ENCODE assay signal across 29 cellular contexts in the genomic region with DNA sequence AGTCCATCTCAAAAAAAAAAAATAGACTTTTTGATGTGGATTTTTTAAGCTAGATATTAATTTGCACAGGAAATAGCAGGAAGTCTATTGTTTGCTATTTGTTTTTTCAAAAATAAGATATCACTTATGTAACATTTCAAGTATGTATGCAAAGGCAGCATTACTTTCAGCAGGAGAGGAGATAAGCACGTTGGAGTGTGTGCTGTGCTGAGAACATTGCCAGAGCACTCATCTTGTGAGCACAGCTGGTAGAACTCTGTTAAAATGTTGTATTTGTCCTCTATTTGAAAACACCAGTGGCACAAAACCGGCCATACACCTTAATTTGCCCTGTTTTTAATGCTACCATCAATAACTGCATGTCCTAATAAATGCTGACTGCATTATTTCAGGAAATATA.
"Had no signal": no experiment of that assay in that cellular context is flagged by ENCODE, and none has a peak within 500 bp of the region (broad histone marks: within the 10 kb centered on the region; RNA-seq: fewer than 3 reads in every experiment).

No MANE protein-coding gene starts in this region.

- DNase-seq: activated CD4-positive, alpha-beta memory T cell treated with anti-CD3 and anti-CD28 coated beads for 36 hours; activated CD4-positive, alpha-beta T cell treated with anti-CD3 and anti-CD28 coated beads, Interleukin-2, amount 10 ng/mL, durations not matched to agents 24 days and 14 days; activated CD4-positive, CD25-positive, alpha-beta regulatory T cell treated with anti-CD3 and anti-CD28 coated beads, Interleukin-2, amount 50 U/mL, for 72 hours; activated CD8-positive, alpha-beta memory T cell treated with anti-CD3 and anti-CD28 coated beads, Interleukin-2, amount 50 U/mL, for 4 hours; activated effector memory CD4-positive, alpha-beta T cell treated with anti-CD3 and anti-CD28 coated beads, Interleukin-2, amount 50 U/mL, for 16 hours; activated naive CD4-positive, alpha-beta T cell treated with anti-CD3 and anti-CD28 coated beads, Interleukin-2, amount 10 ng/mL, durations not matched to agents 7 days and 5 days; activated naive CD8-positive, alpha-beta T cell treated with anti-CD3 and anti-CD28 coated beads, Interleukin-2, amount 10 ng/mL, durations not matched to agents 7 days and 5 days; activated T-cell treated with anti-CD3 and anti-CD28 coated beads, Interleukin-2, amount 50 U/mL, for 1 hour; cerebellar nuclear complex; dorsolateral prefrontal cortex; effector memory CD4-positive, alpha-beta T cell; gastrocnemius medialis; glutamatergic neuron; left ventricle myocardium inferior; mucosa of descending colon; pancreas; retina; stimulated activated CD4-positive, alpha-beta T cell treated with anti-CD3 and anti-CD28 coated beads, Interleukin-15, amount 100 ng/mL, for 24 hours; stimulated activated CD4-positive, alpha-beta T cell treated with anti-CD3 and anti-CD28 coated beads, Interleukin-2, amount 100 ng/mL, for 24 hours; stimulated activated naive B cell treated with anti-CD40 and anti-IgM and Interleukin-4, amounts not matched to agents 10 μg/mL and 1 μg/mL and 100 μg/mL, for 72 hours; stomach; T1000; thyroid gland; upper lobe of left lung had no signal

- H3K36me3 ChIP-seq: ascending aorta, cardiac muscle cell, gastrocnemius medialis, left ventricle myocardium inferior, pancreas, prostate gland, stomach, thyroid gland, upper lobe of left lung had no signal

- H3K27me3 ChIP-seq: ascending aorta, cardiac muscle cell, dorsolateral prefrontal cortex, gastrocnemius medialis, pancreas, stomach, thyroid gland, upper lobe of left lung had no signal

- H3K4me1 ChIP-seq: ascending aorta, gastrocnemius medialis, left ventricle myocardium inferior, pancreas, prostate gland, stomach, thyroid gland, upper lobe of left lung had no signal

- ATAC-seq: gastrocnemius medialis; mucosa of descending colon; natural killer cell treated with Interleukin-12 subunit alpha and Interleukin-12 subunit beta and Interleukin-15 and Interleukin-18, amount 100 ng/mL, for 72 hours; pancreas; stimulated activated naive B cell treated with anti-CD40 and anti-IgM and Interleukin-4, amounts not matched to agents 10 μg/mL and 1 μg/mL and 100 μg/mL, for 72 hours had no signal

- H3K4me3 ChIP-seq: ascending aorta, cardiac muscle cell, coronary artery, dorsolateral prefrontal cortex, gastrocnemius medialis, left ventricle myocardium inferior, mucosa of descending colon, pancreas, prostate gland, stomach, thyroid gland, upper lobe of left lung had no signal

- H3K27ac ChIP-seq: ascending aorta, cardiac muscle cell, coronary artery, dorsolateral prefrontal cortex, gastrocnemius medialis, left ventricle myocardium inferior, pancreas, prostate gland, stomach, thyroid gland, upper lobe of left lung had no signal

- H3K9me3 ChIP-seq: ascending aorta, gastrocnemius medialis, pancreas, prostate gland, thyroid gland, upper lobe of left lung had no signal
